11 cellular contexts compared by ENCODE assay signal in genomic region chr5:139849942-139850341, GRCh38. TPM values are rescaled to one million over a fixed set of nuclear protein-coding genes. Genes with fewer than 3 reads are reported as not detected.
DNase-seq lines count a peak whose midpoint lies in the region; ATAC-seq and TF ChIP-seq lines count a peak whose summit lies in the region.
"Had no signal": no experiment of that assay in that cellular context is flagged by ENCODE, and none has a peak within 500 bp of the region (broad histone marks: within the 10 kb centered on the region; RNA-seq: fewer than 3 reads in every experiment).

No MANE protein-coding gene starts in this region.

- CTCF ChIA-PET in IMR-90 (lab: Yijun Ruan, JAX) (interaction anchor here (0.5 kb wide), 1 partner anchor 267 kb away, joined by 5 read pairs; no protein-coding TSS in a partner anchor), mammary epithelial cell (lab: Charles Lee; ENCODE audit: low non-redundant PET) (no interaction called here)

- H3K9me1 ChIP-seq in IMR-90 (ENCODE audit: insufficient read depth, low read length), result no peaks in the 10 kb centered on the region

- H3K4me1 ChIP-seq in IMR-90 (ENCODE audit: control insufficient read depth, insufficient read depth, low read length), result no peaks in the 10 kb centered on the region
- no peaks in the 10 kb centered on the region for H3K4me1 ChIP-seq in mammary epithelial cell (ENCODE audit: insufficient read depth, low read length)
- no peaks in the 10 kb centered on the region for H3K4me1 ChIP-seq in neural progenitor cell
- H3K4me1 ChIP-seq in gastrocnemius medialis, result peaks cover 0 to 11% of the 10 kb centered on the region in 2 donors

- no peak for TF ChIP-seq POLR2A in IMR-90 (IDR thresholded peaks at IDR 0.05; ENCODE audit: low read depth, low read length)
- no peak for TF ChIP-seq POLR2A in gastrocnemius medialis (IDR thresholded peaks at IDR 0.05)

- no peak overlapping the region for H2BK120ac ChIP-seq in IMR-90 (ENCODE audit: low read depth, low read length)

- no peak overlapping the region for H2BK20ac ChIP-seq in IMR-90 (ENCODE audit: low read depth, low read length)

- BruUV-seq in IMR-90 (replicated peaks; lab: Mats Ljungman, UMichigan), result no TSS peak
- BruUV-seq in mammary epithelial cell (replicated peaks; lab: Mats Ljungman, UMichigan), result no TSS peak

- POLR2A ChIA-PET in IMR-90 (lab: Charles Lee; ENCODE audit: unreplicated experiment), result no interaction called here

- H4K8ac ChIP-seq in IMR-90 (ENCODE audit: low read depth in 2 of 2, low read length in 2 of 2), result no peak overlapping the region

- H3K9me3 Mint-ChIP-seq in T-helper 1 cell treated with Interleukin-12 subunit alpha and Interleukin-12 subunit beta and Interleukin-4 antibody, amounts not matched to agents 30 μg/mL and 1 μg/mL, for 36 hours, result no peaks in the 10 kb centered on the region
- H3K9me3 Mint-ChIP-seq in neural progenitor cell, result no peaks in the 10 kb centered on the region

- H3K79me2 ChIP-seq in mammary epithelial cell (ENCODE audit: insufficient read depth, low read length), result no peaks in the 10 kb centered on the region
- no peaks in the 10 kb centered on the region for H3K79me2 ChIP-seq in neural progenitor cell (ENCODE audit: low read depth)

- H2AK9ac ChIP-seq in IMR-90 (replicated peaks; ENCODE audit: low read depth, low read length, poor library complexity), result peak overlapping the region; percentile 55

- H2AK5ac ChIP-seq in IMR-90 (ENCODE audit: low read depth, low read length), result no peak overlapping the region

- H3K56ac ChIP-seq in IMR-90 (ENCODE audit: extremely low read depth, insufficient read depth, low read length), result no peak overlapping the region

- H3K27ac Mint-ChIP-seq in T-helper 1 cell treated with Interleukin-12 subunit alpha and Interleukin-12 subunit beta and Interleukin-4 antibody, amounts not matched to agents 30 μg/mL and 1 μg/mL, for 36 hours, result no peak overlapping the region
- H3K27ac Mint-ChIP-seq in neural progenitor cell, result no peak overlapping the region

- H3K36me3 Mint-ChIP-seq in T-helper 1 cell treated with Interleukin-12 subunit alpha and Interleukin-12 subunit beta and Interleukin-4 antibody, amounts not matched to agents 30 μg/mL and 1 μg/mL, for 36 hours (ENCODE audit: low read depth), result no peaks in the 10 kb centered on the region
- H3K36me3 Mint-ChIP-seq in neural progenitor cell, result no peaks in the 10 kb centered on the region

- H3K27me3 ChIP-seq in IMR-90 (ENCODE audit: control insufficient read depth, insufficient read depth, low read length), result peaks cover 58% of the 10 kb centered on the region
- no peaks in the 10 kb centered on the region for H3K27me3 ChIP-seq in mammary epithelial cell (ENCODE audit: insufficient read depth, low read length)
- peaks cover 79% of the 10 kb centered on the region for H3K27me3 ChIP-seq in neural progenitor cell
- H3K27me3 ChIP-seq in gastrocnemius medialis, result no peaks in the 10 kb centered on the region

- dilution Hi-C loops in IMR-90 (cut with HindIII; ENCODE audit: low sequenced_read_pairs, unreplicated experiment), result no loop called here
- dilution Hi-C loops in mammary epithelial cell (cut with HindIII; ENCODE audit: low sequenced_read_pairs), result loop anchor here (5.0 kb wide), 1 partner anchor 103 kb away; no protein-coding TSS in a partner anchor

- intact Hi-C loops in IMR-90 (cut with micrococcal nuclease), result loop anchor here (10.0 kb wide), 1 partner anchor 215 kb away; no protein-coding TSS in a partner anchor
- intact Hi-C loops in mammary epithelial cell (cut with micrococcal nuclease), result no loop called here
- intact Hi-C loops in gastrocnemius medialis (cut with DNase I; ENCODE audit: low total_unique reads), result loop anchor here (10.0 kb wide), 1 partner anchor 305 kb away; no protein-coding TSS in a partner anchor

- no peak overlapping the region for H3K27ac ChIP-seq in IMR-90 (ENCODE audit: insufficient read depth, low read length)
- no peak overlapping the region for H3K27ac ChIP-seq in mammary epithelial cell (ENCODE audit: insufficient read depth, low read depth, low read length)
- H3K27ac ChIP-seq in neural progenitor cell, result no peak overlapping the region
- H3K27ac ChIP-seq in gastrocnemius medialis, result peak overlapping the region in 2 of 4 donors; percentile 9 to 18
- H3K27ac ChIP-seq: SK-N-MC had no signal

- H3K27me3 Mint-ChIP-seq in T-helper 1 cell treated with Interleukin-12 subunit alpha and Interleukin-12 subunit beta and Interleukin-4 antibody, amounts not matched to agents 30 μg/mL and 1 μg/mL, for 36 hours (ENCODE audit: low read depth), result peaks cover 43% of the 10 kb centered on the region
- peaks cover 34% of the 10 kb centered on the region for H3K27me3 Mint-ChIP-seq in neural progenitor cell (ENCODE audit: insufficient read depth, low read depth)

- H3K9me3 ChIP-seq in IMR-90 (ENCODE audit: control insufficient read depth, insufficient read depth, low read length), result no peaks in the 10 kb centered on the region
- no peaks in the 10 kb centered on the region for H3K9me3 ChIP-seq in mammary epithelial cell (replicated peaks; ENCODE audit: insufficient read depth, low read length)
- H3K9me3 ChIP-seq in neural progenitor cell (ENCODE audit: low read depth), result no peaks in the 10 kb centered on the region
- H3K9me3 ChIP-seq in gastrocnemius medialis, result no peaks in the 10 kb centered on the region

- H3K23ac ChIP-seq in IMR-90 (ENCODE audit: low read depth, low read length), result no peak overlapping the region

- H2BK15ac ChIP-seq in IMR-90 (ENCODE audit: low read depth, low read length), result no peak overlapping the region

- no peak for DNase-seq in T-helper 1 cell
- no peak for DNase-seq in IMR-90
- DNase-seq in mammary epithelial cell, result peak; percentile 43
- DNase-seq in neural progenitor cell (ENCODE audit: low spot score), result no peak
- DNase-seq in NCI-H1092 treated with DMSO at 0.1 percent for 48 hours (lab: John Stamatoyannopoulos, UW), result no peak
- no peak for DNase-seq in gastrocnemius medialis
- DNase-seq: GOT3, NCI-H524 had no signal

- no peak overlapping the region for H3K4me3 ChIP-seq in IMR-90 (ENCODE audit: insufficient read depth, low read depth, low read length)
- H3K4me3 ChIP-seq in mammary epithelial cell (replicated peaks in 1 of 3; ENCODE audit: insufficient read depth in 1 of 3, low read depth in 2 of 3, low read length in 3 of 3), result no peak overlapping the region
- no peak overlapping the region for H3K4me3 ChIP-seq in neural progenitor cell
- H3K4me3 ChIP-seq in gastrocnemius medialis, result no peak overlapping the region
- H3K4me3 ChIP-seq: SK-N-MC had no signal

- H3K36me3 ChIP-seq in IMR-90 (ENCODE audit: control insufficient read depth, insufficient read depth, low read length) (no peaks in the 10 kb centered on the region), mammary epithelial cell (ENCODE audit: insufficient read depth, low read length) (no peaks in the 10 kb centered on the region), neural progenitor cell (no peaks in the 10 kb centered on the region), gastrocnemius medialis (peaks cover 0 to 29% of the 10 kb centered on the region in 2 donors)

- no peaks in the 10 kb centered on the region for H3K4me1 Mint-ChIP-seq in T-helper 1 cell treated with Interleukin-12 subunit alpha and Interleukin-12 subunit beta and Interleukin-4 antibody, amounts not matched to agents 30 μg/mL and 1 μg/mL, for 36 hours (ENCODE audit: low read depth)
- peaks cover 4% of the 10 kb centered on the region for H3K4me1 Mint-ChIP-seq in neural progenitor cell

- peaks cover 11% of the 10 kb centered on the region for H3F3A ChIP-seq in neural progenitor cell (ENCODE audit: low read depth)

- TF ChIP-seq CTCF in IMR-90 (conservative IDR thresholded peaks at IDR 0.05; ENCODE audit: low read depth, low read length) (no peak), mammary epithelial cell (conservative IDR thresholded peaks at IDR 0.05 in 1 of 2, IDR thresholded peaks at IDR 0.05 in 1 of 2; ENCODE audit: extremely low read depth in 1 of 2, insufficient read depth in 1 of 2, low read depth in 1 of 2, low read length in 2 of 2) (no peak), neural progenitor cell (IDR thresholded peaks at IDR 0.05) (no peak), gastrocnemius medialis (IDR thresholded peaks at IDR 0.05 in 4 of 5, conservative IDR thresholded peaks at IDR 0.05 in 1 of 5) (no peak)

- no peak overlapping the region for H2AFZ ChIP-seq in IMR-90 (replicated peaks; ENCODE audit: low read length, poor library complexity)
- H2AFZ ChIP-seq in mammary epithelial cell (ENCODE audit: low read depth, low read length), result no peak overlapping the region
- no peak overlapping the region for H2AFZ ChIP-seq in neural progenitor cell (replicated peaks)

- no peak overlapping the region for H4K91ac ChIP-seq in IMR-90 (ENCODE audit: insufficient read depth, low read depth, low read length)

- WGBS in IMR-90 (ENCODE audit: extremely low coverage in 2 of 2, insufficient read length in 1 of 2), 2 experiments, result 100% methylated on average over 1 of the region's 2 CpGs; no CpG with 5 or more reads in 1 of the 2 experiments
- 20% methylated on average over 2 of the region's 2 CpGs for WGBS in mammary epithelial cell (ENCODE audit: low coverage, missing lambda C conversion rate)

- no peak for ATAC-seq in IMR-90 (ENCODE audit: low read depth)
- ATAC-seq in GM21423 (IDR thresholded peaks at IDR 0.05; ENCODE audit: unreplicated experiment), result no peak
- ATAC-seq in gastrocnemius medialis, result no peak

- in situ Hi-C loops in IMR-90 (cut with MboI; ENCODE audit: low sequenced_read_pairs), result no loop called here
- in situ Hi-C loops in mammary epithelial cell (cut with MboI; ENCODE audit: low sequenced_read_pairs in 2 of 2), result loop anchor here (10.0 kb wide), 1 partner anchor 65 kb away; no protein-coding TSS in a partner anchor
- in situ Hi-C loops in gastrocnemius medialis (cut with MboI; ENCODE audit: low sequenced_read_pairs in 4 of 4), result loop anchor here in 1 of 4 donors (10.0 to 25.0 kb wide), 2 partner anchors 65 to 112 kb away; no protein-coding TSS in a partner anchor

- H3K4me2 ChIP-seq in IMR-90 (ENCODE audit: low read depth, low read length) (no peak overlapping the region), mammary epithelial cell (ENCODE audit: insufficient read depth, low read depth, low read length) (no peak overlapping the region), neural progenitor cell (no peak overlapping the region)

- H3K4ac ChIP-seq in IMR-90 (ENCODE audit: low read depth, low read length), result no peak overlapping the region

- H4K20me1 ChIP-seq in IMR-90 (ENCODE audit: insufficient read depth, low read length), result no peaks in the 10 kb centered on the region; the same call in 1 of the 2 replicates
- H4K20me1 ChIP-seq in mammary epithelial cell (ENCODE audit: insufficient read depth, low read length), result no peaks in the 10 kb centered on the region
- H4K20me1 ChIP-seq in neural progenitor cell (ENCODE audit: low read depth), result peaks cover 16% of the 10 kb centered on the region

- H3K79me1 ChIP-seq in IMR-90 (ENCODE audit: low read depth in 1 of 2, low read length in 2 of 2), result no peaks in the 10 kb centered on the region

- peak overlapping the region; percentile 59 for H3K4me3 Mint-ChIP-seq in T-helper 1 cell treated with Interleukin-12 subunit alpha and Interleukin-12 subunit beta and Interleukin-4 antibody, amounts not matched to agents 30 μg/mL and 1 μg/mL, for 36 hours
- peak overlapping the region; percentile 84 for H3K4me3 Mint-ChIP-seq in neural progenitor cell

- no peak overlapping the region for H2BK5ac ChIP-seq in IMR-90 (ENCODE audit: low read depth, low read length, poor library complexity, severe bottlenecking)

- no peak overlapping the region for H4K5ac ChIP-seq in IMR-90 (ENCODE audit: low read depth, low read length)

- H3K9ac ChIP-seq in IMR-90 (ENCODE audit: low read depth, low read length) (no peak overlapping the region), mammary epithelial cell (ENCODE audit: insufficient read depth, low read length) (no peak overlapping the region), neural progenitor cell (no peak overlapping the region)

- no peak overlapping the region for H3K18ac ChIP-seq in IMR-90 (ENCODE audit: low read depth, low read length)

- TF ChIP-seq RAD21 in IMR-90 (IDR thresholded peaks at IDR 0.05; ENCODE audit: low read length), result no peak

- H3K14ac ChIP-seq in IMR-90 (replicated peaks; ENCODE audit: low read depth, low read length), result no peak overlapping the region

RNA-seq across cellular contexts. Expression of gene PSD2, which starts 54.3 kb away (rescaled TPM):
- not detected in 2 replicates for total RNA-seq in IMR-90 (2012; rRNA removed)
- 0.03 and 0.05 TPM in 2 replicates for polyA plus RNA-seq in IMR-90 (2012; rRNA removed)
- polyA plus RNA-seq in IMR-90 (2012; cell fraction: cytosol; rRNA removed), result 0.03 and 0.06 TPM in 2 replicates
- 0.11 and 0.16 TPM in 2 replicates for polyA plus RNA-seq in IMR-90 (2012; cell fraction: nucleus; rRNA removed; ENCODE audit: low replicate concordance)
- under 1 TPM; under 0.01 to 0.07 TPM for total RNA-seq in mammary epithelial cell
- polyA plus RNA-seq in mammary epithelial cell, result not detected
- polyA minus RNA-seq in mammary epithelial cell, result not detected
- total RNA-seq in neural progenitor cell (ENCODE audit: low replicate concordance), result 0.09 and 0.53 TPM in 2 replicates
- under 1 TPM in 1 of 4 donors, not detected in 3; 0.10 TPM for total RNA-seq in gastrocnemius medialis
